Comparison of ENCODE assay signal across 8 cellular contexts in genomic region chr15:66700412-66700801, GRCh38. TPM values are rescaled to one million over a fixed set of nuclear protein-coding genes. Genes with fewer than 3 reads are reported as not detected.
DNase-seq lines count a peak whose midpoint lies in the region; ATAC-seq lines count a peak whose summit lies in the region.

No MANE protein-coding gene starts in this region.

- peaks cover 2% of the 10 kb centered on the region for H3K36me3 Mint-ChIP-seq in T-helper 17 cell (ENCODE audit: low read depth)
- peaks cover 6% of the 10 kb centered on the region for H3K36me3 Mint-ChIP-seq in stimulated activated effector memory CD8-positive, alpha-beta T cell treated with anti-CD3 and anti-CD28 coated beads, Interleukin-12 subunit alpha, Interleukin-12 subunit beta, amount 100 ng/mL, for 72 hours

- peak overlapping the region; percentile 94 for H3K27ac ChIP-seq in right cardiac atrium (ENCODE audit: low read length)

- H3K9me3 Mint-ChIP-seq in stimulated activated effector memory CD8-positive, alpha-beta T cell treated with anti-CD3 and anti-CD28 coated beads, Interleukin-12 subunit alpha, Interleukin-12 subunit beta, amount 100 ng/mL, for 72 hours, result no peaks in the 10 kb centered on the region

- H3K4me3 ChIP-seq in right cardiac atrium (ENCODE audit: low read length), result peak overlapping the region; percentile 54

- peaks cover 29% of the 10 kb centered on the region for H3K27me3 Mint-ChIP-seq in T-helper 17 cell

- intact Hi-C loops in right cardiac atrium (cut with DNase I), result loop anchor here in 3 of 4 donors (5.0 kb wide), 3 partner anchors 62 to 152 kb away; no protein-coding TSS in a partner anchor

- DNase-seq in DMS 273 (lab: John Stamatoyannopoulos, UW; ENCODE audit: unreplicated experiment) (peak; percentile 37), DMS 273 treated with DMSO at 0.1 percent for 48 hours (lab: John Stamatoyannopoulos, UW) (no peak), T-helper 17 cell (no peak), right cardiac atrium (peak in 1 of 3 donors; percentile 40)
- no peak for DNase-seq in stimulated activated effector memory CD8-positive, alpha-beta T cell treated with anti-CD3 and anti-CD28 coated beads, Interleukin-12 subunit alpha, Interleukin-12 subunit beta, amount 100 ng/mL, for 72 hours (ENCODE audit: low spot score in 2 of 2)
- no peak for DNase-seq in stimulated activated CD4-positive, alpha-beta T cell treated with anti-CD3 and anti-CD28 coated beads, Interleukin-2, amount 100 ng/mL, for 24 hours

- H3K9me3 ChIP-seq in T-helper 17 cell (ENCODE audit: control insufficient read depth, low read length, poor library complexity, severe bottlenecking), result no peaks in the 10 kb centered on the region
- no peaks in the 10 kb centered on the region for H3K9me3 ChIP-seq in right cardiac atrium (ENCODE audit: control insufficient read depth, low read length)

- peak; percentile 0 for ATAC-seq in T-helper 17 cell
- ATAC-seq in right cardiac atrium, result no peak
- ATAC-seq in stimulated activated effector memory CD8-positive, alpha-beta T cell treated with anti-CD3 and anti-CD28 coated beads, Interleukin-12 subunit alpha, Interleukin-12 subunit beta, amount 100 ng/mL, for 72 hours, result no peak
- no peak for ATAC-seq in HG02610 (IDR thresholded peaks at IDR 0.05; ENCODE audit: unreplicated experiment)
- no peak for ATAC-seq in GM18909 (IDR thresholded peaks at IDR 0.05; ENCODE audit: poor library complexity, unreplicated experiment)

- no peaks in the 10 kb centered on the region for H3K27me3 ChIP-seq in right cardiac atrium (ENCODE audit: control insufficient read depth, insufficient read depth)

- WGBS in right cardiac atrium, result 16% methylated on average over 13 of the region's 13 CpGs

- H3K4me3 Mint-ChIP-seq in T-helper 17 cell, result peak overlapping the region; percentile 79
- peak overlapping the region; percentile 90 for H3K4me3 Mint-ChIP-seq in stimulated activated effector memory CD8-positive, alpha-beta T cell treated with anti-CD3 and anti-CD28 coated beads, Interleukin-12 subunit alpha, Interleukin-12 subunit beta, amount 100 ng/mL, for 72 hours

- peaks cover 13% of the 10 kb centered on the region for H3K4me1 Mint-ChIP-seq in T-helper 17 cell
- peaks cover 26% of the 10 kb centered on the region for H3K4me1 Mint-ChIP-seq in stimulated activated effector memory CD8-positive, alpha-beta T cell treated with anti-CD3 and anti-CD28 coated beads, Interleukin-12 subunit alpha, Interleukin-12 subunit beta, amount 100 ng/mL, for 72 hours

- H3K4me1 ChIP-seq in right cardiac atrium (ENCODE audit: control insufficient read depth, insufficient read depth, low read length), result peaks cover 4% of the 10 kb centered on the region

- H3K27ac Mint-ChIP-seq in T-helper 17 cell, result no peak overlapping the region
- H3K27ac Mint-ChIP-seq in stimulated activated effector memory CD8-positive, alpha-beta T cell treated with anti-CD3 and anti-CD28 coated beads, Interleukin-12 subunit alpha, Interleukin-12 subunit beta, amount 100 ng/mL, for 72 hours, result no peak overlapping the region

RNA-seq across cellular contexts. Expression of gene SMAD6, which starts 1.6 kb away (rescaled TPM):
- under 1 TPM in 1 of 2 donors, not detected in 1; 0.10 TPM for total RNA-seq in T-helper 17 cell
- 10 to 100 TPM; 54.5 to 68.8 (median 63.2) TPM for total RNA-seq in right cardiac atrium
- polyA plus RNA-seq in right cardiac atrium, result 31.6 TPM

Comparison
In these comparisons a context has a peak if more than half of its experiments do, and no peak if none do; other contexts are left out.
1. RNA of gene SMAD6, which starts 1.6 kb away (total RNA-seq): 54.5 to 68.8 TPM in right cardiac atrium; 0.10 TPM in T-helper 17 cell; every median in the first group is over 10 times any median in the second.